9 cellular contexts compared by ENCODE assay signal in genomic region chr14:61178226-61179060, GRCh38.
DNase-seq lines count a peak whose midpoint lies in the region; ATAC-seq and TF ChIP-seq lines count a peak whose summit lies in the region.
"Had no signal": no experiment of that assay in that cellular context is flagged by ENCODE, and none has a peak within 500 bp of the region (broad histone marks: within the 10 kb centered on the region; RNA-seq: fewer than 3 reads in every experiment).

No MANE protein-coding gene starts in this region.

- peaks cover 32% of the 10 kb centered on the region for H3K4me1 Mint-ChIP-seq in activated T-cell treated with anti-CD3 and anti-CD28 coated beads, Interleukin-2, amount 50 U/mL, for 4 hours (ENCODE audit: low read depth)

- no peak overlapping the region for H3K27ac ChIP-seq in OCI-LY7 (ENCODE audit: low read depth, low read length, poor library complexity, severe bottlenecking)
- H3K27ac ChIP-seq: HL-60 had no signal

- H3K9me3 ChIP-seq in OCI-LY7 (ENCODE audit: low read length) = no peaks in the 10 kb centered on the region
- H3K9me3 ChIP-seq: tibial nerve had no signal

- H2AFZ ChIP-seq in OCI-LY7 (ENCODE audit: low read length) = no peak overlapping the region

- H3K9me2 ChIP-seq in OCI-LY7 (ENCODE audit: insufficient read depth, low read length) = no peaks in the 10 kb centered on the region

- no peak for TF ChIP-seq CTCF in OCI-LY7 (conservative IDR thresholded peaks at IDR 0.05; ENCODE audit: low read length)

- H3K4me3 ChIP-seq in OCI-LY7 (ENCODE audit: low read depth, low read length, poor library complexity, severe bottlenecking) = no peak overlapping the region
- H3K4me3 ChIP-seq: tibial nerve had no signal

- H3K4me3 Mint-ChIP-seq in activated T-cell treated with anti-CD3 and anti-CD28 coated beads, Interleukin-2, amount 50 U/mL, for 4 hours = peak overlapping the region; percentile 71

- no peaks in the 10 kb centered on the region for H3K36me3 ChIP-seq in OCI-LY7 (ENCODE audit: insufficient read depth, low read length)
- H3K36me3 ChIP-seq: tibial nerve had no signal

- peaks cover 16% of the 10 kb centered on the region for H3K27me3 Mint-ChIP-seq in activated T-cell treated with anti-CD3 and anti-CD28 coated beads, Interleukin-2, amount 50 U/mL, for 4 hours (ENCODE audit: low read depth)

- intact Hi-C loops in OCI-LY7 (cut with micrococcal nuclease; ENCODE audit: unreplicated experiment) = no loop called here

- no TSS peak for BruUV-seq in OCI-LY7 (replicated peaks; lab: Mats Ljungman, UMichigan)

- no peak overlapping the region for H3K4me2 ChIP-seq in OCI-LY7 (ENCODE audit: low read length)

- peak; percentile 83 for DNase-seq in HPDE6-E6E7 (ENCODE audit: extremely low spot score)
- DNase-seq in activated T-cell treated with anti-CD3 and anti-CD28 coated beads, Interleukin-2, amount 50 U/mL, for 4 hours = no peak
- peak; percentile 97 for DNase-seq in glomerular visceral epithelial cell (ENCODE audit: extremely low spot score)
- peak; percentile 54 for DNase-seq in stimulated activated naive CD8-positive, alpha-beta T cell treated with anti-CD3 and anti-CD28 coated beads, Interleukin-15, Interleukin-2, amounts not matched to agents 100 U/mL and 50 U/mL, for 24 hours
- no peak for DNase-seq in OCI-LY7 (ENCODE audit: low spot score)

- POLR2A ChIA-PET in OCI-LY7 (lab: Charles Lee) = no interaction called here

- H3K4me1 ChIP-seq in OCI-LY7 (ENCODE audit: insufficient read depth, low read length, poor library complexity, severe bottlenecking) = no peaks in the 10 kb centered on the region

- H4K20me1 ChIP-seq in OCI-LY7 (ENCODE audit: insufficient read depth, low read length) = no peaks in the 10 kb centered on the region

- no peaks in the 10 kb centered on the region for H3K9me3 Mint-ChIP-seq in activated T-cell treated with anti-CD3 and anti-CD28 coated beads, Interleukin-2, amount 50 U/mL, for 4 hours

- no peaks in the 10 kb centered on the region for H3K36me3 Mint-ChIP-seq in activated T-cell treated with anti-CD3 and anti-CD28 coated beads, Interleukin-2, amount 50 U/mL, for 4 hours (ENCODE audit: insufficient read depth)

- CTCF ChIA-PET in OCI-LY7 (lab: Charles Lee; ENCODE audit: unreplicated experiment) = no interaction called here

- peak; percentile 70 to 75 for ATAC-seq in activated T-cell treated with anti-CD3 and anti-CD28 coated beads, Interleukin-2, amount 50 U/mL, for 4 hours
- peak; percentile 85 for ATAC-seq in stimulated activated naive CD8-positive, alpha-beta T cell treated with anti-CD3 and anti-CD28 coated beads, Interleukin-15, Interleukin-2, amounts not matched to agents 100 U/mL and 50 U/mL, for 24 hours
- ATAC-seq in HG02981 (IDR thresholded peaks at IDR 0.05; ENCODE audit: unreplicated experiment) (no peak), GM18858 (IDR thresholded peaks at IDR 0.05; ENCODE audit: unreplicated experiment) (no peak)

- H3K79me2 ChIP-seq in OCI-LY7 (ENCODE audit: insufficient read depth, low read depth, low read length) = no peaks in the 10 kb centered on the region

Comparison
In these comparisons a context has a peak if more than half of its experiments do, and no peak if none do; other contexts are left out.
1. DNase-seq: peak in HPDE6-E6E7 (single experiment), glomerular visceral epithelial cell (single experiment) and stimulated activated naive CD8-positive, alpha-beta T cell treated with anti-CD3 and anti-CD28 coated beads, Interleukin-15, Interleukin-2, amounts not matched to agents 100 U/mL and 50 U/mL, for 24 hours (single experiment); none in activated T-cell treated with anti-CD3 and anti-CD28 coated beads, Interleukin-2, amount 50 U/mL, for 4 hours (single experiment) and OCI-LY7 (single experiment).
2. ATAC-seq: peak in activated T-cell treated with anti-CD3 and anti-CD28 coated beads, Interleukin-2, amount 50 U/mL, for 4 hours (2 of 2) and stimulated activated naive CD8-positive, alpha-beta T cell treated with anti-CD3 and anti-CD28 coated beads, Interleukin-15, Interleukin-2, amounts not matched to agents 100 U/mL and 50 U/mL, for 24 hours (single experiment); none in HG02981 (single experiment) and GM18858 (single experiment).